In genomic region chr6:107817784-107818183, GRCh38 we compare ENCODE assay signal across 24 cellular contexts. TPM values are rescaled to one million over a fixed set of nuclear protein-coding genes. Genes with fewer than 3 reads are reported as not detected.
DNase-seq lines count a peak whose midpoint lies in the region; ATAC-seq, FAIRE-seq and TF ChIP-seq lines count a peak whose summit lies in the region.
"Had no signal": no experiment of that assay in that cellular context is flagged by ENCODE, and none has a peak within 500 bp of the region (broad histone marks: within the 10 kb centered on the region; RNA-seq: fewer than 3 reads in every experiment).

No MANE protein-coding gene starts in this region.

- H3K4me1 Mint-ChIP-seq in activated CD4-positive, alpha-beta T cell treated with anti-CD3 and anti-CD28 coated beads, Interleukin-2, amount 10 ng/mL, durations not matched to agents 7 days and 5 days = peaks cover 65% of the 10 kb centered on the region
- peaks cover 74% of the 10 kb centered on the region for H3K4me1 Mint-ChIP-seq in activated naive CD8-positive, alpha-beta T cell treated with anti-CD3 and anti-CD28 coated beads for 36 hours
- H3K4me1 Mint-ChIP-seq in natural killer cell treated with Interleukin-12 subunit alpha and Interleukin-12 subunit beta and Interleukin-15 and Interleukin-18, amount 100 ng/mL, for 72 hours (ENCODE audit: low read depth in 2 of 2) = peaks cover 52 to 56% of the 10 kb centered on the region in 2 donors

- no peak overlapping the region for H3K27ac ChIP-seq in thyroid gland
- H3K27ac ChIP-seq: A549, BLaER1, breast epithelium, foreskin keratinocyte, lower lobe of right lung, parathyroid adenoma, VCaP had no signal

- 78 to 81% methylated on average over 4 of the region's 4 CpGs for WGBS in thyroid gland, 2 donors

- H3K27me3 Mint-ChIP-seq in activated CD4-positive, alpha-beta T cell treated with anti-CD3 and anti-CD28 coated beads, Interleukin-2, amount 10 ng/mL, durations not matched to agents 7 days and 5 days = no peaks in the 10 kb centered on the region
- no peaks in the 10 kb centered on the region for H3K27me3 Mint-ChIP-seq in activated naive CD8-positive, alpha-beta T cell treated with anti-CD3 and anti-CD28 coated beads for 36 hours
- no peaks in the 10 kb centered on the region for H3K27me3 Mint-ChIP-seq in natural killer cell treated with Interleukin-12 subunit alpha and Interleukin-12 subunit beta and Interleukin-15 and Interleukin-18, amount 100 ng/mL, for 72 hours

- no peaks in the 10 kb centered on the region for H3K27me3 ChIP-seq in thyroid gland
- H3K27me3 ChIP-seq: breast epithelium had no signal

- POLR2A ChIA-PET in activated CD4-positive, alpha-beta T cell treated with anti-CD3 and anti-CD28 coated beads, Interleukin-2, amount 10 ng/mL, durations not matched to agents 7 days and 5 days (lab: Charles Lee) = no interaction called here

- peak; percentile 9 for FAIRE-seq in GM18507 (lab: Jason Lieb, UNC)
- FAIRE-seq: A549 had no signal

- no peak overlapping the region for H3K4me3 ChIP-seq in mucosa of descending colon
- no peak overlapping the region for H3K4me3 ChIP-seq in thyroid gland (replicated peaks in 1 of 3)
- H3K4me3 ChIP-seq: A549, BLaER1, breast epithelium, HAP-1, lower lobe of right lung had no signal

- H3K36me3 ChIP-seq in mucosa of descending colon (ENCODE audit: low read depth) = no peaks in the 10 kb centered on the region
- no peaks in the 10 kb centered on the region for H3K36me3 ChIP-seq in thyroid gland
- H3K36me3 ChIP-seq: BLaER1, breast epithelium, HAP-1, lower lobe of right lung had no signal

- no peaks in the 10 kb centered on the region for H3K9me3 Mint-ChIP-seq in activated CD4-positive, alpha-beta T cell treated with anti-CD3 and anti-CD28 coated beads, Interleukin-2, amount 10 ng/mL, durations not matched to agents 7 days and 5 days
- H3K9me3 Mint-ChIP-seq in activated naive CD8-positive, alpha-beta T cell treated with anti-CD3 and anti-CD28 coated beads for 36 hours = no peaks in the 10 kb centered on the region
- H3K9me3 Mint-ChIP-seq in natural killer cell treated with Interleukin-12 subunit alpha and Interleukin-12 subunit beta and Interleukin-15 and Interleukin-18, amount 100 ng/mL, for 72 hours = no peaks in the 10 kb centered on the region

- H3K27ac Mint-ChIP-seq in activated CD4-positive, alpha-beta T cell treated with anti-CD3 and anti-CD28 coated beads, Interleukin-2, amount 10 ng/mL, durations not matched to agents 7 days and 5 days = no peak overlapping the region
- H3K27ac Mint-ChIP-seq in activated naive CD8-positive, alpha-beta T cell treated with anti-CD3 and anti-CD28 coated beads for 36 hours = peak overlapping the region; percentile 97
- peak overlapping the region; percentile 93 to 98 for H3K27ac Mint-ChIP-seq in natural killer cell treated with Interleukin-12 subunit alpha and Interleukin-12 subunit beta and Interleukin-15 and Interleukin-18, amount 100 ng/mL, for 72 hours

- ATAC-seq in natural killer cell treated with Interleukin-12 subunit alpha and Interleukin-12 subunit beta and Interleukin-15 and Interleukin-18, amount 100 ng/mL, for 72 hours = peak in 1 of 2 donors; percentile 57
- ATAC-seq in mucosa of descending colon = no peak
- ATAC-seq in GM19023 (IDR thresholded peaks at IDR 0.05; ENCODE audit: unreplicated experiment) = no peak
- ATAC-seq: A549, foreskin keratinocyte, lower lobe of right lung had no signal

- CTCF ChIA-PET in activated CD4-positive, alpha-beta T cell treated with anti-CD3 and anti-CD28 coated beads, Interleukin-2, amount 10 ng/mL, durations not matched to agents 7 days and 5 days (lab: Charles Lee) = interaction anchor here (0.7 to 4.7 kb wide), 3 partner anchors 16 to 31 kb away, joined by 3 to 21 read pairs (median 3); no protein-coding TSS in a partner anchor

- H3K4me1 ChIP-seq in mucosa of descending colon (ENCODE audit: low read depth) (peaks cover 5% of the 10 kb centered on the region), thyroid gland (peaks cover 9 to 16% of the 10 kb centered on the region in 2 donors)
- H3K4me1 ChIP-seq: A549, BLaER1, breast epithelium had no signal

- H3K4me3 Mint-ChIP-seq in activated CD4-positive, alpha-beta T cell treated with anti-CD3 and anti-CD28 coated beads, Interleukin-2, amount 10 ng/mL, durations not matched to agents 7 days and 5 days = peak overlapping the region; percentile 40
- peak overlapping the region; percentile 71 for H3K4me3 Mint-ChIP-seq in activated naive CD8-positive, alpha-beta T cell treated with anti-CD3 and anti-CD28 coated beads for 36 hours
- peak overlapping the region; percentile 80 for H3K4me3 Mint-ChIP-seq in natural killer cell treated with Interleukin-12 subunit alpha and Interleukin-12 subunit beta and Interleukin-15 and Interleukin-18, amount 100 ng/mL, for 72 hours

- DNase-seq in activated CD4-positive, alpha-beta T cell treated with anti-CD3 and anti-CD28 coated beads, Interleukin-2, amount 10 ng/mL, durations not matched to agents 7 days and 5 days = no peak
- no peak for DNase-seq in activated CD4-positive, alpha-beta T cell treated with anti-CD3 and anti-CD28 coated beads, Interleukin-2, amount 50 U/mL, for 48 hours
- DNase-seq in GM18507 (ENCODE audit: extremely low spot score, insufficient read length, low read depth) (no peak), mucosa of descending colon (no peak), thyroid gland (no peak)
- no peak for DNase-seq in activated naive CD8-positive, alpha-beta T cell treated with anti-CD3 and anti-CD28 coated beads for 36 hours
- DNase-seq in natural killer cell treated with Interleukin-12 subunit alpha and Interleukin-12 subunit beta and Interleukin-15 and Interleukin-18, amount 100 ng/mL, for 72 hours (ENCODE audit: low spot score) = no peak
- DNase-seq: foreskin keratinocyte; GDM1; hippocampal formation; islet precursor cell; lower lobe of right lung; NCI-H1436; NCI-H2171 treated with DMSO at 0.1 percent for 48 hours; NCI-H748 treated with DMSO at 0.1 percent for 48 hours; Right ventricle myocardium superior; stimulated activated CD4-positive, alpha-beta T cell treated with anti-CD3 and anti-CD28 coated beads, Interleukin-1b, Interleukin-23, amount 100 ng/mL, for 48 hours had no signal

- TF ChIP-seq POLR2A in thyroid gland (IDR thresholded peaks at IDR 0.05) = no peak

- H3K9me3 ChIP-seq in mucosa of descending colon = no peaks in the 10 kb centered on the region
- H3K9me3 ChIP-seq in thyroid gland = no peaks in the 10 kb centered on the region
- H3K9me3 ChIP-seq: A549, BLaER1, breast epithelium, HAP-1, lower lobe of right lung had no signal

- intact Hi-C loops in mucosa of descending colon (cut with DNase I, micrococcal nuclease) (no loop called here), thyroid gland (cut with DNase I) (no loop called here)

- no peak for TF ChIP-seq CTCF in mucosa of descending colon (IDR thresholded peaks at IDR 0.05)
- no peak for TF ChIP-seq CTCF in thyroid gland (IDR thresholded peaks at IDR 0.05)

- peaks cover 43% of the 10 kb centered on the region for H3K36me3 Mint-ChIP-seq in activated CD4-positive, alpha-beta T cell treated with anti-CD3 and anti-CD28 coated beads, Interleukin-2, amount 10 ng/mL, durations not matched to agents 7 days and 5 days (ENCODE audit: low read depth)
- peaks cover 10% of the 10 kb centered on the region for H3K36me3 Mint-ChIP-seq in activated naive CD8-positive, alpha-beta T cell treated with anti-CD3 and anti-CD28 coated beads for 36 hours
- no peaks in the 10 kb centered on the region for H3K36me3 Mint-ChIP-seq in natural killer cell treated with Interleukin-12 subunit alpha and Interleukin-12 subunit beta and Interleukin-15 and Interleukin-18, amount 100 ng/mL, for 72 hours

RNA-seq across cellular contexts. Expression of gene SCML4, which starts 6.3 kb away (rescaled TPM):
- 10 to 100 TPM; 46.5 to 49.7 TPM for total RNA-seq in activated CD4-positive, alpha-beta T cell treated with anti-CD3 and anti-CD28 coated beads, Interleukin-2, amount 10 ng/mL, durations not matched to agents 7 days and 5 days
- 10 to 100 TPM; 15.3 to 16.3 TPM for total RNA-seq in activated naive CD8-positive, alpha-beta T cell treated with anti-CD3 and anti-CD28 coated beads for 36 hours
- 1 to 10 TPM in 1 of 2 donors, under 1 TPM in 1; 0.33 to 2.9 TPM for total RNA-seq in natural killer cell treated with Interleukin-12 subunit alpha and Interleukin-12 subunit beta and Interleukin-15 and Interleukin-18, amount 100 ng/mL, for 72 hours
- total RNA-seq in mucosa of descending colon (1 to 10 TPM; 1.4 to 4.2 (median 2.3) TPM), thyroid gland (1 to 10 TPM in 3 of 4 donors, not detected in 1; 1.1 to 3.4 (median 2.5) TPM)
- total RNA-seq: foreskin keratinocyte had no signal
